Comparison of ENCODE assay signal across 8 cellular contexts in the genomic region with DNA sequence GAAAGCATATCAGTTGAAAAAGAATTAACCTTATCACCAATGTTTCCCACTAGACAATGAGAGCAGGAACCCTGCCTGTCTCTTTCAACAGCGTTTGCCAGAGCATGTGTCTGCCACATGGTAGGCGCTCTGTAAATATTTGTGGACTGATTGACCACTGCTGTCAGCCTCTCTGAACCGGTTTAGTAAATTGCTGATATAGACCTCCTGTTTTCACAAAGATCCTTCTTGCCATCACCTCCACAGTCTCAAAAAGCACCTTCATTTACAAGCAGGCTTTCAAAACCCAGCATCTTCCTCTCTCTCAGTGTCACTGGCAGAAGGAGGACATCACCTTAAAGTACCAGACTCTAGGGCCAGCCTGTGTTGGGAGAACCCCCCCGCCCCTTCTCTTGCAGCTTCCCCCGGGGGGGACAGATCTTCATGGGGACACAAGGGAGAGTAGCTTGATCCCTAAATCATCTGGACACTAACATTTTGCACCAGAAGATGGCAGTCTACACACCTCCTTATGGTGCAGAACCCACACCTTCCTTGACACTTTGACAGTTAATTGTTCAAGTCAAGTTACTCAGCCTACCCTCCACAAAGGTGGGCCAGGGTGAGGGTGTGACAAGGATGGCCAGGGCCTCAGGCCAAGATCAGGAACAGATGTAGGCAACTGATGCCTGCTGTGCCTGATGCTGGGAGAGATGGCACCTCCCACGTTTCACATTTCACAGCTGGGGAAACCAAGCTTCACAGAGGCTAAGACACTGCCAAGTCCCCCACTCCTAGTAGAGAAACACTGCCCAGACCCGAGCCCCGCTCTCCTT. TPM values are rescaled to one million over a fixed set of nuclear protein-coding genes. Genes with fewer than 3 reads are reported as not detected.
DNase-seq lines count a peak whose midpoint lies in the region; ATAC-seq, FAIRE-seq and TF ChIP-seq lines count a peak whose summit lies in the region.

No MANE protein-coding gene starts in this region.

- H3K9me1 ChIP-seq in K562 (ENCODE audit: control insufficient read depth, insufficient read depth, low read length): no peaks in the 10 kb centered on the region

- no peak for TF ChIP-seq EP300 in K562 (IDR thresholded peaks at IDR 0.05; ENCODE audit: low read length)

- TF ChIP-seq CTCF in CD8-positive, alpha-beta T cell (IDR thresholded peaks at IDR 0.05): peak; percentile 66
- TF ChIP-seq CTCF in NB4 (IDR thresholded peaks at IDR 0.05; ENCODE audit: low read depth, low read length) (peak; percentile 26), K562 (IDR thresholded peaks at IDR 0.05 in 2 of 3, conservative IDR thresholded peaks at IDR 0.05 in 1 of 3; ENCODE audit: insufficient read depth in 2 of 3, low read depth in 1 of 3, low read length in 3 of 3) (peak; percentile 71 to 77 (median 76))

- H3K27me3 ChIP-seq in CD8-positive, alpha-beta T cell (ENCODE audit: insufficient read depth, low read length): no peaks in the 10 kb centered on the region
- H3K27me3 ChIP-seq in K562 (ENCODE audit: control insufficient read depth in 2 of 2, insufficient read depth in 2 of 2, low read length in 2 of 2): no peaks in the 10 kb centered on the region
- no peaks in the 10 kb centered on the region; the same call in 1 of the 2 replicates for H3K27me3 ChIP-seq in iPS DF 6.9 (ENCODE audit: control insufficient read depth, insufficient read depth, low read length)

- no peaks in the 10 kb centered on the region for H3K79me2 ChIP-seq in K562 (ENCODE audit: control insufficient read depth, insufficient read depth, low read length)

- no peaks in the 10 kb centered on the region for H4K20me1 ChIP-seq in K562 (replicated peaks; ENCODE audit: control insufficient read depth, insufficient read depth, low read length)

- POLR2A ChIA-PET in CD8-positive, alpha-beta T cell (lab: Charles Lee): interaction anchor here (0.6 to 1.8 kb wide), 10 partner anchors 9 to 351 kb away, joined by 3 to 15 read pairs (median 4); partner anchors contain the start of genes FBXL22 and USP3
- POLR2A ChIA-PET in K562 (lab: Yijun Ruan, JAX): interaction anchor here (0.5 to 1.3 kb wide), 6 partner anchors 9 to 702 kb away, joined by 3 to 5 read pairs (median 4); partner anchors contain the start of gene USP3

- H3K27ac Mint-ChIP-seq in CD8-positive, alpha-beta T cell: peak overlapping the region; percentile 9

- peak; percentile 90 for ATAC-seq in CD8-positive, alpha-beta T cell
- peak; percentile 49 for ATAC-seq in GM19324 (IDR thresholded peaks at IDR 0.05; ENCODE audit: low FRiP score, unreplicated experiment)
- ATAC-seq in K562: peak; percentile 96
- ATAC-seq in HG02981 (IDR thresholded peaks at IDR 0.05; ENCODE audit: unreplicated experiment): no peak

- no peak overlapping the region for H3K4me2 ChIP-seq in K562 (ENCODE audit: insufficient read depth, low read length)

- no peak for TF ChIP-seq POLR2A in NB4 (IDR thresholded peaks at IDR 0.05; ENCODE audit: extremely low read depth, insufficient read length)
- no peak for TF ChIP-seq POLR2A in K562 (conservative IDR thresholded peaks at IDR 0.05)

- H2AFZ ChIP-seq in K562 (ENCODE audit: low read depth, low read length): peak overlapping the region; percentile 57

- BruUV-seq in K562 (replicated peaks; lab: Mats Ljungman, UMichigan): no TSS peak

- H3K9ac ChIP-seq in K562 (ENCODE audit: insufficient read depth in 1 of 2, low read depth in 2 of 2, low read length in 2 of 2): peak overlapping the region in 1 of 2 experiments; percentile 1; a peak in 1 of 4 replicates

- CTCF ChIA-PET in CD8-positive, alpha-beta T cell (lab: Charles Lee): interaction anchor here (0.6 to 5.7 kb wide), 57 partner anchors 10 to 605 kb away, joined by 3 to 58 read pairs (median 5); partner anchors contain the start of genes FBXL22 and USP3
- CTCF ChIA-PET in K562 (lab: Yijun Ruan, JAX; ENCODE audit: low intra/inter-chr PET ratio): interaction anchor here (0.6 to 0.7 kb wide), 3 partner anchors 133 to 184 kb away, joined by 3 read pairs; no protein-coding TSS in a partner anchor

- H3K36me3 Mint-ChIP-seq in CD8-positive, alpha-beta T cell: no peaks in the 10 kb centered on the region

- H3K4me1 ChIP-seq in CD8-positive, alpha-beta T cell (ENCODE audit: insufficient read depth, low read length): peaks cover 8% of the 10 kb centered on the region
- H3K4me1 ChIP-seq in K562 (replicated peaks in 1 of 2; ENCODE audit: control insufficient read depth in 2 of 2, insufficient read depth in 2 of 2, low read length in 2 of 2): peaks cover 0 to 8% of the 10 kb centered on the region in 2 experiments; a peak in 2 of 5 replicates
- H3K4me1 ChIP-seq in iPS DF 6.9 (ENCODE audit: control insufficient read depth, insufficient read depth, low read length): peaks cover 2% of the 10 kb centered on the region; the same call in 1 of the 2 replicates

- WGBS in K562 (ENCODE audit: insufficient coverage, low coverage, missing lambda C conversion rate): 8% methylated on average over 8 of the region's 8 CpGs
- WGBS in iPS DF 6.9 (ENCODE audit: insufficient coverage, insufficient read length): no CpG with 5 or more reads among the region's 8 CpGs

- in situ Hi-C loops in K562 (cut with MboI): loop anchor here (25.0 kb wide), 1 partner anchor 596 kb away; no protein-coding TSS in a partner anchor

- peak; percentile 74 to 89 for TF ChIP-seq RAD21 in K562 (CRISPR knock-in tag; conservative IDR thresholded peaks at IDR 0.05 in 1 of 2, IDR thresholded peaks at IDR 0.05 in 1 of 2)

- no peak overlapping the region for H3K4me3 Mint-ChIP-seq in CD8-positive, alpha-beta T cell

- H3K36me3 ChIP-seq in CD8-positive, alpha-beta T cell (ENCODE audit: insufficient read depth, low read length): no peaks in the 10 kb centered on the region
- H3K36me3 ChIP-seq in K562 (ENCODE audit: control insufficient read depth, insufficient read depth, low read length): no peaks in the 10 kb centered on the region
- no peaks in the 10 kb centered on the region for H3K36me3 ChIP-seq in iPS DF 6.9 (ENCODE audit: control insufficient read depth, insufficient read depth, low read length)

- DNase-seq in CD8-positive, alpha-beta T cell: peak in 5 of 7 experiments; percentile 41 to 73 (median 58)
- DNase-seq in NB4 (ENCODE audit: low read depth) (peak; percentile 81), SKM-1 (lab: John Stamatoyannopoulos, UW; ENCODE audit: unreplicated experiment) (peak; percentile 46), K562 (ENCODE audit: extremely low read depth in 1 of 4, low spot score in 3 of 4) (peak; percentile 66 to 81 (median 74)), iPS DF 6.9 (ENCODE audit: low read depth, low spot score) (peak; percentile 86)
- peak; percentile 52 for DNase-seq in stimulated activated CD4-positive, alpha-beta T cell treated with anti-CD3 and anti-CD28 coated beads, Interleukin-2, amount 100 ng/mL, for 4 hours (ENCODE audit: low read depth)

- H3K4me1 Mint-ChIP-seq in CD8-positive, alpha-beta T cell (ENCODE audit: low read depth): peaks cover 21% of the 10 kb centered on the region

- H3K27ac ChIP-seq in CD8-positive, alpha-beta T cell (ENCODE audit: low read depth, low read length): no peak overlapping the region
- H3K27ac ChIP-seq in K562 (ENCODE audit: extremely low read depth, low read depth, low read length) (no peak overlapping the region), iPS DF 6.9 (ENCODE audit: low read length) (no peak overlapping the region)

- intact Hi-C loops in CD8-positive, alpha-beta T cell (cut with DNase I, micrococcal nuclease): loop anchor here (1.0 to 10.0 kb wide), 12 partner anchors 13 to 688 kb away; partner anchors contain the start of genes FBXL22 (in 1 of the 2), SNX22 (in 1 of the 2) and USP3 (in 1 of the 2)
- intact Hi-C loops in K562 (cut with micrococcal nuclease): loop anchor here (1.0 to 5.0 kb wide), 4 partner anchors 39 to 686 kb away; partner anchors contain the start of gene SNX22

- H3K9me3 ChIP-seq in CD8-positive, alpha-beta T cell (ENCODE audit: low read length): no peaks in the 10 kb centered on the region
- H3K9me3 ChIP-seq in K562 (replicated peaks; ENCODE audit: control insufficient read depth, insufficient read depth, low read depth, low read length) (no peaks in the 10 kb centered on the region), iPS DF 6.9 (ENCODE audit: control insufficient read depth, insufficient read depth, low read length) (no peaks in the 10 kb centered on the region)

- H3K4me3 ChIP-seq in CD8-positive, alpha-beta T cell (ENCODE audit: low read depth, low read length): no peak overlapping the region
- no peak overlapping the region for H3K4me3 ChIP-seq in NB4 (ENCODE audit: low read depth, low read length)
- H3K4me3 ChIP-seq in K562: no peak overlapping the region
- no peak overlapping the region for H3K4me3 ChIP-seq in iPS DF 6.9 (ENCODE audit: low read length)

- peak; percentile 94 for FAIRE-seq in K562 (lab: Jason Lieb, UNC)

- H3K27me3 Mint-ChIP-seq in CD8-positive, alpha-beta T cell (ENCODE audit: low read depth): no peaks in the 10 kb centered on the region

- no peaks in the 10 kb centered on the region for H3K9me3 Mint-ChIP-seq in CD8-positive, alpha-beta T cell

TF ChIP-seq in K562, 482 proteins besides CTCF, POLR2A, EP300 and RAD21 (continues in another document):
- TF ChIP-seq TEAD1 (CRISPR knock-in tag; IDR thresholded peaks at IDR 0.05): 0 out of 4 replicates have a peak, but pooled peaks of 1 of the 2 experiments have one; percentile 12

RNA-seq across cellular contexts. Expression of gene USP3, which starts 37.8 kb away (rescaled TPM):
- total RNA-seq in CD8-positive, alpha-beta T cell: 100 to 1,000 TPM; 264 to 275 TPM
- total RNA-seq in K562 (2011; cell fraction: chromatin; rRNA removed; ENCODE audit: low replicate concordance): 55.7 and 143 TPM in 2 replicates
- 31.0 and 37.8 TPM in 2 replicates for total RNA-seq in K562 (2011; cell fraction: nucleolus; rRNA removed)
- 72.7 and 100 TPM in 2 replicates for total RNA-seq in K562 (2011; cell fraction: nucleoplasm; rRNA removed)
- total RNA-seq in K562 (2014; rRNA removed) (21.7 and 31.2 TPM in 2 replicates), K562 (2014; rRNA removed; fragmentation: Illumina TruSeq; extraction: Trizol) (49.7 and 50.3 TPM in 2 replicates), K562 (2015; rRNA removed; fragmentation: Illumina TruSeq; extraction: Trizol) (44.6 and 46.1 TPM in 2 replicates), K562 (2021) (48.8 and 54.3 TPM in 2 replicates)
- polyA plus RNA-seq in K562 (2011; rRNA removed) (17.3 and 23.1 TPM in 2 replicates), K562 (2014; fragmentation: Illumina TruSeq; extraction: Trizol) (38.7 and 42.8 TPM in 2 replicates), K562 (2014; fragmentation: Nextera tagmentation; extraction: Ambion mirVana) (10 to 100 TPM; 24.3 to 34.8 TPM), K562 (2014; rRNA removed) (19.5 and 21.2 TPM in 2 replicates)
- polyA plus RNA-seq in K562 (2011; cell fraction: cytosol; rRNA removed): 12.0 and 15.1 TPM in 2 replicates
- 47.4 and 78.4 TPM in 2 replicates for polyA plus RNA-seq in K562 (2011; cell fraction: nucleus; rRNA removed)
- 29.3 and 55.6 TPM in 2 replicates for polyA plus RNA-seq in K562 (2012)
- polyA minus RNA-seq in K562 (2011; rRNA and poly(A)+ RNA removed): 35.6 and 53.7 TPM in 2 replicates
- 23.0 and 36.5 TPM in 2 replicates for polyA minus RNA-seq in K562 (2011; cell fraction: cytosol; rRNA and poly(A)+ RNA removed)
- polyA minus RNA-seq in K562 (2011; cell fraction: nucleus; rRNA and poly(A)+ RNA removed): 50.5 and 79.3 TPM in 2 replicates

Comparison
In these comparisons a context has a peak if more than half of its experiments do, and no peak if none do; other contexts are left out.
1. CTCF ChIP-seq: peak in every context shown above with its lines; median percentile 76 in K562; 66 in CD8-positive, alpha-beta T cell; 26 in NB4.